ENCODE assay signal across 8 cellular contexts in the genomic region with DNA sequence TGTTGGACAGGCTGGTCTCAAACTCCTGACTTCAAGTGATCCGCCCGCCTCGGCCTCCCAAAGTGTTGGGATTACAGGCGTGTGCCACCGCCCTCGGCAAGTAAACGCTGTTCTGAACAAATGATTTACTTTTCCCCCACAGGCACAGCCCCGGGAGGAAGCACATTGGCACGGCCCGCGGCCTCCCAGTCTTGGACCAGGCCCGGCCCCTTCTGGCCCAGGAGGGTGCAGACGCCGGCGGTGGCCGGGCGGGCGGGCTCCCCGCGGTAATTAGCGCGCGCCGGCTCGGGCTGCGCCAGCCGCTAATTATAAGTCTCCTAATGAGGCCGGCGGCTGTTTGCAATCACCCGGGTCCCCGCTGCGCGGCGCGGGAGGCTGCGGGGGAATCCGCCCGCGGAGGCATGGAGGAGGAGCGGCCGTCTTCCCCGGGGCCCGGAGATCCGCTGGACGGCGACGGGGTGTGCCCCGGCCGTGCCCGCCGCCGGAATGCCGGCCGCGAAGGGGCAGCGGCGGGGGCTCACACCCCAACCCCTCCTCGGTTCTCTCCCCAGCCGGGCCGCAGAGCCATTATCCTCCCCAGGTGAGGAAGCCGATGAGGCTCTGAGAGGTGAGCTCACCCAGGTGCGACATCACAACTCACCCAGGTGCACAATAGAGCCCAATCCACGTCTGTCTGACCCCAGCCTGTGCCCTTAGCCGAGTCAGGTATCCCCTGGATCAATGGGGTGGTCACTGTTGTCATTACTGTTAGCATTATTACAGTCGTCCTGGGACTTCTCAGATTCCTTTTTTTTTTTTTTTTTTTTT. TPM values are rescaled to one million over a fixed set of nuclear protein-coding genes. Genes with fewer than 3 reads are reported as not detected.
A peak's percentile ranks its signal among the peaks of the same experiment; 100 is the strongest.
DNase-seq lines count a peak whose midpoint lies in the region; ATAC-seq, FAIRE-seq and TF ChIP-seq lines count a peak whose summit lies in the region.

No MANE protein-coding gene starts in this region.

- no peaks in the 10 kb centered on the region for H3K9me3 ChIP-seq in BLaER1 treated with 17β-estradiol and CSF1 and Interleukin-3, amounts not matched to agents 10 nM and 100 nM (replicated peaks in 1 of 11)
- H3K9me3 ChIP-seq in small intestine (ENCODE audit: control insufficient read depth, low read depth), result no peaks in the 10 kb centered on the region

- ATAC-seq in GM21619 (IDR thresholded peaks at IDR 0.05; ENCODE audit: unreplicated experiment), result no peak

- TF ChIP-seq CTCF in astrocyte of the spinal cord (IDR thresholded peaks at IDR 0.05; ENCODE audit: low read depth, low read length), result peak; percentile 21

- no peak for FAIRE-seq in small intestine (lab: Jason Lieb, UNC)

- peaks cover 0 to 24% (median 8%) of the 10 kb centered on the region in 11 experiments; a peak in 13 of 22 replicates for H4K20me1 ChIP-seq in BLaER1 treated with 17β-estradiol and CSF1 and Interleukin-3, amounts not matched to agents 10 nM and 100 nM

- DNase-seq in HuH-7.5 (ENCODE audit: low spot score) (peak; percentile 22), T-helper 9 cell (peak; percentile 52), astrocyte of the spinal cord (ENCODE audit: low read depth, low spot score) (no peak), iPS-NIHi11 (ENCODE audit: low spot score) (peak; percentile 60), small intestine (peak; percentile 73), GDM1 (lab: John Stamatoyannopoulos, UW) (no peak)

- 2% methylated on average over 45 to 65 of the region's 65 CpGs for WGBS in small intestine, 3 donors

- H3K9ac ChIP-seq in BLaER1 treated with 17β-estradiol and CSF1 and Interleukin-3, amounts not matched to agents 10 nM and 100 nM, result peak overlapping the region; percentile 30 to 66 (median 55); a peak in 19 of 22 replicates

- peak overlapping the region; percentile 44 to 69 (median 55) for H3K4me3 ChIP-seq in BLaER1 treated with 17β-estradiol and CSF1 and Interleukin-3, amounts not matched to agents 10 nM and 100 nM
- peak overlapping the region; percentile 18 for H3K4me3 ChIP-seq in astrocyte of the spinal cord (ENCODE audit: low read depth, low read length)
- peak overlapping the region; percentile 2 to 35 for H3K4me3 ChIP-seq in small intestine (ENCODE audit: low read depth in 1 of 2, low read length in 2 of 2)

- peaks cover 14 to 28% (median 24%) of the 10 kb centered on the region in 10 experiments for H3K4me1 ChIP-seq in BLaER1 treated with 17β-estradiol and CSF1 and Interleukin-3, amounts not matched to agents 10 nM and 100 nM
- peaks cover 0 to 4% of the 10 kb centered on the region in 2 donors for H3K4me1 ChIP-seq in small intestine (ENCODE audit: control insufficient read depth in 2 of 2, insufficient read depth in 1 of 2, low read depth in 1 of 2, low read length in 1 of 2)

- H3K36me3 ChIP-seq in BLaER1 treated with 17β-estradiol and CSF1 and Interleukin-3, amounts not matched to agents 10 nM and 100 nM, result peaks cover 1 to 7% (median 6%) of the 10 kb centered on the region in 11 experiments; a peak in 20 of 22 replicates
- no peaks in the 10 kb centered on the region for H3K36me3 ChIP-seq in small intestine (ENCODE audit: control insufficient read depth in 2 of 2, insufficient read depth in 2 of 2, low read length in 2 of 2)

- H3K27ac ChIP-seq in BLaER1 treated with 17β-estradiol and CSF1 and Interleukin-3, amounts not matched to agents 10 nM and 100 nM, result no peak overlapping the region
- no peak overlapping the region for H3K27ac ChIP-seq in small intestine (ENCODE audit: low read depth in 1 of 2, low read length in 1 of 2)

- in situ Hi-C loops in astrocyte of the spinal cord (cut with HindIII; ENCODE audit: low sequenced_read_pairs), result no loop called here

- peaks cover 31 to 44% (median 35%) of the 10 kb centered on the region in 11 experiments for H3K27me3 ChIP-seq in BLaER1 treated with 17β-estradiol and CSF1 and Interleukin-3, amounts not matched to agents 10 nM and 100 nM
- H3K27me3 ChIP-seq in small intestine (ENCODE audit: control insufficient read depth in 2 of 2, insufficient read depth in 2 of 2, low read length in 2 of 2), result no peaks in the 10 kb centered on the region

- peak overlapping the region; percentile 75 to 94 (median 89) for H3K4me2 ChIP-seq in BLaER1 treated with 17β-estradiol and CSF1 and Interleukin-3, amounts not matched to agents 10 nM and 100 nM

RNA-seq across cellular contexts. Expression of gene POP5, which starts 3.3 kb away (rescaled TPM):
- polyA plus RNA-seq in small intestine, result 10 to 100 TPM; 20.0 to 59.9 (median 32.7) TPM

RNA-seq across cellular contexts. Expression of gene RNF10, which starts 50.4 kb away (rescaled TPM):
- 100 to 1,000 TPM; 102 to 261 (median 159) TPM for polyA plus RNA-seq in small intestine

RNA-seq across cellular contexts. Expression of gene COQ5, which starts 55.6 kb away (rescaled TPM):
- polyA plus RNA-seq in small intestine, result 10 to 100 TPM; 33.2 to 46.3 (median 36.5) TPM

RNA-seq across cellular contexts. Expression of gene CABP1, which starts 55.9 kb away (rescaled TPM):
- polyA plus RNA-seq in small intestine, result 1 to 10 TPM in 1 of 3 donors, under 1 TPM in 1, not detected in 1; 0.67 to 1.5 TPM

Comparison
In these comparisons a context has a peak if more than half of its experiments do, and no peak if none do; other contexts are left out.
1. DNase-seq: peak in HuH-7.5 (single experiment), T-helper 9 cell (single experiment), iPS-NIHi11 (single experiment) and small intestine (single experiment); none in astrocyte of the spinal cord (single experiment) and GDM1 (single experiment).
2. Peak in every context shown above with its lines, with median percentiles within 50 percentile points of each other: H3K4me3 ChIP-seq.